Comparison of ENCODE assay signal across 11 cellular contexts in genomic region chr1:15916417-15916816, GRCh38. TPM values are rescaled to one million over a fixed set of nuclear protein-coding genes. Genes with fewer than 3 reads are reported as not detected.
DNase-seq lines count a peak whose midpoint lies in the region; ATAC-seq and TF ChIP-seq lines count a peak whose summit lies in the region.
"Had no signal": no experiment of that assay in that cellular context is flagged by ENCODE, and none has a peak within 500 bp of the region (broad histone marks: within the 10 kb centered on the region; RNA-seq: fewer than 3 reads in every experiment).

No MANE protein-coding gene starts in this region.

- peak overlapping the region; percentile 68 for H3K27ac ChIP-seq in foreskin keratinocyte

- DNase-seq in activated naive CD4-positive, alpha-beta T cell treated with anti-CD3 and anti-CD28 coated beads, Interleukin-2, amount 50 U/mL, for 16 hours, result no peak
- DNase-seq in T-helper 17 cell, result no peak
- peak in 1 of 2 donors; percentile 53 for DNase-seq in foreskin keratinocyte
- DNase-seq in type B pancreatic cell (ENCODE audit: extremely low spot score, unreplicated experiment), result no peak
- DNase-seq in effector CD4-positive, alpha-beta T cell, result no peak
- no peak for DNase-seq in AG08395 (ENCODE audit: low spot score)
- DNase-seq: activated CD4-positive, alpha-beta T cell treated with anti-CD3 and anti-CD28 coated beads, Interleukin-2, amount 50 U/mL, for 1 hour; Calu3; NCI-H69 had no signal

- H3K27me3 ChIP-seq in foreskin keratinocyte, result no peaks in the 10 kb centered on the region

- H3K27me3 Mint-ChIP-seq in activated naive CD4-positive, alpha-beta T cell treated with anti-CD3 and anti-CD28 coated beads, Interleukin-2, amount 50 U/mL, for 24 hours, result no peaks in the 10 kb centered on the region
- H3K27me3 Mint-ChIP-seq in T-helper 17 cell (no peaks in the 10 kb centered on the region), type B pancreatic cell (no peaks in the 10 kb centered on the region)

- no peak for TF ChIP-seq CTCF in foreskin keratinocyte (conservative IDR thresholded peaks at IDR 0.05)
- TF ChIP-seq CTCF in type B pancreatic cell (conservative IDR thresholded peaks at IDR 0.05), result no peak

- H3K4me1 Mint-ChIP-seq in activated naive CD4-positive, alpha-beta T cell treated with anti-CD3 and anti-CD28 coated beads, Interleukin-2, amount 50 U/mL, for 24 hours, result peaks cover 48% of the 10 kb centered on the region
- H3K4me1 Mint-ChIP-seq in T-helper 17 cell (peaks cover 16% of the 10 kb centered on the region), type B pancreatic cell (ENCODE audit: unreplicated experiment) (no peaks in the 10 kb centered on the region)

- peaks cover 32% of the 10 kb centered on the region for H3K4me1 ChIP-seq in foreskin keratinocyte

- peak overlapping the region; percentile 74 for H3K27ac Mint-ChIP-seq in activated naive CD4-positive, alpha-beta T cell treated with anti-CD3 and anti-CD28 coated beads, Interleukin-2, amount 50 U/mL, for 24 hours
- peak overlapping the region; percentile 83 for H3K27ac Mint-ChIP-seq in T-helper 17 cell
- peak overlapping the region; percentile 64 for H3K27ac Mint-ChIP-seq in type B pancreatic cell

- H3K9me3 Mint-ChIP-seq in activated naive CD4-positive, alpha-beta T cell treated with anti-CD3 and anti-CD28 coated beads, Interleukin-2, amount 50 U/mL, for 24 hours, result no peaks in the 10 kb centered on the region
- no peaks in the 10 kb centered on the region for H3K9me3 Mint-ChIP-seq in type B pancreatic cell

- H3K36me3 Mint-ChIP-seq in activated naive CD4-positive, alpha-beta T cell treated with anti-CD3 and anti-CD28 coated beads, Interleukin-2, amount 50 U/mL, for 24 hours, result peaks cover 23% of the 10 kb centered on the region
- H3K36me3 Mint-ChIP-seq in T-helper 17 cell (ENCODE audit: low read depth), result peaks cover 2% of the 10 kb centered on the region
- peaks cover 30% of the 10 kb centered on the region for H3K36me3 Mint-ChIP-seq in type B pancreatic cell

- ATAC-seq in T-helper 17 cell (no peak), foreskin keratinocyte (peak; percentile 60), GM19324 (IDR thresholded peaks at IDR 0.05; ENCODE audit: low FRiP score, unreplicated experiment) (no peak)

- H3K4me3 Mint-ChIP-seq in activated naive CD4-positive, alpha-beta T cell treated with anti-CD3 and anti-CD28 coated beads, Interleukin-2, amount 50 U/mL, for 24 hours, result peak overlapping the region; percentile 82
- H3K4me3 Mint-ChIP-seq in T-helper 17 cell, result peak overlapping the region; percentile 78
- no peak overlapping the region for H3K4me3 Mint-ChIP-seq in type B pancreatic cell

- H3K9me3 ChIP-seq in T-helper 17 cell (ENCODE audit: control insufficient read depth, low read length, poor library complexity, severe bottlenecking), result no peaks in the 10 kb centered on the region

RNA-seq across cellular contexts. Expression of gene ZBTB17, which starts 59.5 kb away (rescaled TPM):
- total RNA-seq in T-helper 17 cell (10 to 100 TPM; 71.7 to 99.0 TPM), foreskin keratinocyte (29.7 and 29.8 TPM in 2 replicates), type B pancreatic cell (ENCODE audit: low replicate concordance) (27.8 and 42.2 TPM in 2 replicates)
- polyA plus RNA-seq in foreskin keratinocyte, result 22.0 and 26.5 TPM in 2 replicates
